8 cellular contexts compared by ENCODE assay signal in genomic region chr20:55415567-55416142, GRCh38.
DNase-seq lines count a peak whose midpoint lies in the region; ATAC-seq and TF ChIP-seq lines count a peak whose summit lies in the region.

No MANE protein-coding gene starts in this region.

- H3K4me2 ChIP-seq in MM.1S (ENCODE audit: low read depth, low read length), result no peak overlapping the region

- H3K36me3 Mint-ChIP-seq in brain, result no peaks in the 10 kb centered on the region
- no peaks in the 10 kb centered on the region for H3K36me3 Mint-ChIP-seq in nephron progenitor cell (ENCODE audit: low read depth)

- no peaks in the 10 kb centered on the region for H4K20me1 ChIP-seq in MM.1S (ENCODE audit: insufficient read depth, low read length)

- H3K9ac ChIP-seq in MM.1S (ENCODE audit: low read length), result no peak overlapping the region

- DNase-seq in ELF-1 (ENCODE audit: low read depth, low spot score) (peak; percentile 1), MM.1S (peak; percentile 36), nephron progenitor cell (no peak), NCI-H1436 (lab: John Stamatoyannopoulos, UW) (no peak), hepatic stellate cell (ENCODE audit: low spot score) (no peak), amniotic stem cell (lab: John Stamatoyannopoulos, UW) (no peak)

- H3K27me3 ChIP-seq in MM.1S (replicated peaks; ENCODE audit: insufficient read depth, low read length), result no peaks in the 10 kb centered on the region

- H3K9me3 ChIP-seq in MM.1S (replicated peaks; ENCODE audit: insufficient read depth, low read length), result no peaks in the 10 kb centered on the region

- H3F3A ChIP-seq in MM.1S (ENCODE audit: insufficient read depth, low read length), result no peaks in the 10 kb centered on the region

- H3K27ac Mint-ChIP-seq in brain (no peak overlapping the region), nephron progenitor cell (no peak overlapping the region)

- H3K27me3 Mint-ChIP-seq in brain, result no peaks in the 10 kb centered on the region
- no peaks in the 10 kb centered on the region for H3K27me3 Mint-ChIP-seq in nephron progenitor cell (ENCODE audit: low read depth, poor library complexity)

- TF ChIP-seq CTCF in MM.1S (IDR thresholded peaks at IDR 0.05; ENCODE audit: low read length) (peak; percentile 41), brain (conservative IDR thresholded peaks at IDR 0.05) (peak; percentile 51 to 66), nephron progenitor cell (IDR thresholded peaks at IDR 0.05) (peak; percentile 37)

- H3K4me3 Mint-ChIP-seq in brain (no peak overlapping the region), nephron progenitor cell (no peak overlapping the region)

- H3K27ac ChIP-seq in MM.1S (ENCODE audit: low read length), result no peak overlapping the region

- H3K4me1 ChIP-seq in MM.1S (ENCODE audit: low read length), result no peaks in the 10 kb centered on the region

- no peak overlapping the region for H3K4me3 ChIP-seq in MM.1S (ENCODE audit: low read length)

- no peak overlapping the region for H2AFZ ChIP-seq in MM.1S (ENCODE audit: low read length)

- no peaks in the 10 kb centered on the region for H3K9me2 ChIP-seq in MM.1S (replicated peaks; ENCODE audit: insufficient read depth, low read length)

- H3K79me2 ChIP-seq in MM.1S (ENCODE audit: low read length), result no peaks in the 10 kb centered on the region

- no peaks in the 10 kb centered on the region for H3K36me3 ChIP-seq in MM.1S (replicated peaks; ENCODE audit: insufficient read depth, low read length)

- H3K4me1 Mint-ChIP-seq in brain (peaks cover 3% of the 10 kb centered on the region), nephron progenitor cell (no peaks in the 10 kb centered on the region)

- ATAC-seq in HG03469 (IDR thresholded peaks at IDR 0.05; ENCODE audit: unreplicated experiment), result no peak

- peaks cover 0 to 25% (median 2%) of the 10 kb centered on the region in 5 experiments for H3K9me3 Mint-ChIP-seq in brain
- H3K9me3 Mint-ChIP-seq in nephron progenitor cell, result no peaks in the 10 kb centered on the region

Comparison
In these comparisons a context has a peak if more than half of its experiments do, and no peak if none do; other contexts are left out.
1. DNase-seq: peak in ELF-1 (single experiment) and MM.1S (single experiment); none in nephron progenitor cell (single experiment), NCI-H1436 (single experiment), hepatic stellate cell (single experiment) and amniotic stem cell (single experiment).
2. Peak in every context shown above with its lines, with median percentiles within 50 percentile points of each other: CTCF ChIP-seq.